In genomic region chr17:50976951-50977472, GRCh38 we compare ENCODE assay signal across 14 cellular contexts.
DNase-seq lines count a peak whose midpoint lies in the region; ATAC-seq and TF ChIP-seq lines count a peak whose summit lies in the region.
"Had no signal": no experiment of that assay in that cellular context is flagged by ENCODE, and none has a peak within 500 bp of the region (broad histone marks: within the 10 kb centered on the region; RNA-seq: fewer than 3 reads in every experiment).

No MANE protein-coding gene starts in this region.

- no peaks in the 10 kb centered on the region for H3K4me1 ChIP-seq in gastrocnemius medialis

- TF ChIP-seq POLR2A in gastrocnemius medialis (IDR thresholded peaks at IDR 0.05), result no peak

- H3K27me3 ChIP-seq in gastrocnemius medialis, result no peaks in the 10 kb centered on the region
- H3K27me3 ChIP-seq: ovary had no signal

- no peaks in the 10 kb centered on the region for H3K9me3 ChIP-seq in gastrocnemius medialis
- H3K9me3 ChIP-seq: ovary had no signal

- H3K36me3 Mint-ChIP-seq in activated naive CD4-positive, alpha-beta T cell treated with anti-CD3 and anti-CD28 coated beads, Interleukin-2, amount 50 U/mL, for 24 hours, result peaks cover 19% of the 10 kb centered on the region
- H3K36me3 Mint-ChIP-seq in chondrocyte (ENCODE audit: low read depth), result peaks cover 33% of the 10 kb centered on the region

- no peaks in the 10 kb centered on the region for H3K9me3 Mint-ChIP-seq in activated naive CD4-positive, alpha-beta T cell treated with anti-CD3 and anti-CD28 coated beads, Interleukin-2, amount 50 U/mL, for 24 hours
- H3K9me3 Mint-ChIP-seq in chondrocyte (ENCODE audit: low read depth), result no peaks in the 10 kb centered on the region

- ATAC-seq in gastrocnemius medialis, result no peak
- ATAC-seq in GM18498 (IDR thresholded peaks at IDR 0.05; ENCODE audit: unreplicated experiment), result no peak
- ATAC-seq in left lobe of liver, result no peak

- TF ChIP-seq CTCF in chondrocyte (IDR thresholded peaks at IDR 0.05) (no peak), gastrocnemius medialis (IDR thresholded peaks at IDR 0.05 in 4 of 5, conservative IDR thresholded peaks at IDR 0.05 in 1 of 5) (no peak)

- peak overlapping the region; percentile 80 for H3K27ac Mint-ChIP-seq in activated naive CD4-positive, alpha-beta T cell treated with anti-CD3 and anti-CD28 coated beads, Interleukin-2, amount 50 U/mL, for 24 hours
- H3K27ac Mint-ChIP-seq in chondrocyte (ENCODE audit: unreplicated experiment), result peak overlapping the region; percentile 92

- peak overlapping the region; percentile 17 to 46 (median 18) for H3K27ac ChIP-seq in gastrocnemius medialis
- H3K27ac ChIP-seq: ovary had no signal

- in situ Hi-C loops in gastrocnemius medialis (cut with MboI; ENCODE audit: low sequenced_read_pairs in 4 of 4), result no loop called here

- intact Hi-C loops in gastrocnemius medialis (cut with DNase I; ENCODE audit: low total_unique reads), result no loop called here

- peaks cover 6 to 89% of the 10 kb centered on the region in 2 donors for H3K36me3 ChIP-seq in gastrocnemius medialis
- H3K36me3 ChIP-seq: ovary had no signal

- H3K4me3 Mint-ChIP-seq in activated naive CD4-positive, alpha-beta T cell treated with anti-CD3 and anti-CD28 coated beads, Interleukin-2, amount 50 U/mL, for 24 hours, result peak overlapping the region; percentile 6
- no peak overlapping the region for H3K4me3 Mint-ChIP-seq in chondrocyte (ENCODE audit: unreplicated experiment)

- peaks cover 25% of the 10 kb centered on the region for H3K4me1 Mint-ChIP-seq in activated naive CD4-positive, alpha-beta T cell treated with anti-CD3 and anti-CD28 coated beads, Interleukin-2, amount 50 U/mL, for 24 hours
- H3K4me1 Mint-ChIP-seq in chondrocyte (ENCODE audit: low read depth), result peaks cover 10% of the 10 kb centered on the region

- H3K4me3 ChIP-seq in gastrocnemius medialis, result no peak overlapping the region
- H3K4me3 ChIP-seq: ovary had no signal

- no peak for DNase-seq in activated naive CD4-positive, alpha-beta T cell treated with anti-CD3 and anti-CD28 coated beads, Interleukin-2, amount 50 U/mL, for 16 hours
- DNase-seq in OCI-M1 (lab: John Stamatoyannopoulos, UW) (peak; percentile 12), chondrocyte (ENCODE audit: low spot score) (no peak), gastrocnemius medialis (no peak), left lobe of liver (ENCODE audit: low spot score) (no peak), NCI-H1694 treated with DMSO at 0.1 percent for 48 hours (lab: John Stamatoyannopoulos, UW) (no peak)
- DNase-seq: activated CD4-positive, alpha-beta T cell treated with anti-CD3 and anti-CD28 coated beads, Interleukin-2, amount 50 U/mL, for 1 hour; amygdala; effector CD4-positive, alpha-beta T cell; left colon; NCI-H1930; ovary had no signal

- H3K27me3 Mint-ChIP-seq in activated naive CD4-positive, alpha-beta T cell treated with anti-CD3 and anti-CD28 coated beads, Interleukin-2, amount 50 U/mL, for 24 hours, result no peaks in the 10 kb centered on the region
- H3K27me3 Mint-ChIP-seq in chondrocyte (ENCODE audit: low read depth), result no peaks in the 10 kb centered on the region
